In the genomic region with DNA sequence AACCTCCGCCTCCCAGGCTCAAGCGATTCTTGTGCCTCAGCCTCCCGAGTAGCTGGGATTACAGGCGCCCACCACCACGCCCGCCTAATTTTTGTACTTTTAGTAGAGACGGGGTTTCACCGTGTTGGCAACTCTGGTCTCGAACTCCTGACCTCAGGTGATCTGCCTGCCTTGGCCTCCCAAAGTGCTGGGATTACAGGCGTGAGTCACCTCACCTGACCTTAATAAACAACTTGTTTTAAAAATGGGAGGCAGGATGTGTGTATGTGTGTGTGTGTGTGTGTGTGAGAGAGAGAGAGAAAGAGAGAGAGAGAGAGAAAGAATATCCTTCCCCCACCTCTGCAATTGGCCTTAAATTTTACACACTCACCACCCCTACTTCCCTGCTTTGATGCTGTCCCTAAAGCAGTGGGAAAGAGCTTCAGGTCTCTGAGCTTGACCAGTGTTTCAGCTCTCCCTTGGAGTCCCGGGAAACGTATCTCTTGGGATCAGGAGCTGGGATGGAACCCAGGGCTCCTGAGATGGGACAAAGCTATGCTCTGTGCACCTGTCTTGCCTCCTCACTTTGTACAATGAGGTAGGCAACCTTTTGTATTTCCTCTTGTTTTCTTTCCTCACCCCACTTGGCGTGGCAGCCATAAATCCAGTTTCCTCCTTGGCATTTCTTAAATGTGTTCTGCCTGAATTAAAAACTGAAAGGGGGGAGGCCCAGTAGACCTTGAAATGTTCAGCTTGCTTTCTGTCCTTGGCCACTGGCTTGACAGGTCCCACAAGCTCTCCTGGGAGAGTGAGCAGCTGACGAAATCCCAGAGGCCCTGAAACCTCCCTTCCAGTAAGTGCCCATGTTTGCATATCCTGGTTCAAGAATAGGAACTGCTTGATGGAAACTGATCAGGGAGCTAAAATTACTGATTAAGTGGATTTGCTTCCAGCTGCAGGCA, we compare ENCODE assay signal across 8 cellular contexts. TPM values are rescaled to one million over a fixed set of nuclear protein-coding genes. Genes with fewer than 3 reads are reported as not detected.
DNase-seq lines count a peak whose midpoint lies in the region; ATAC-seq lines count a peak whose summit lies in the region.

No MANE protein-coding gene starts in this region.

- no peak overlapping the region for H2BK5ac ChIP-seq in mesenchymal stem cell (ENCODE audit: low read depth, low read length, poor library complexity, severe bottlenecking)

- H3K27me3 Mint-ChIP-seq in stimulated activated naive CD8-positive, alpha-beta T cell treated with anti-CD3 and anti-CD28 coated beads, Interleukin-15, Interleukin-2, amounts not matched to agents 100 ng/mL and 50 ng/mL, for 24 hours: no peaks in the 10 kb centered on the region
- no peaks in the 10 kb centered on the region for H3K27me3 Mint-ChIP-seq in activated T-helper 1 cell treated with anti-CD3 and anti-CD28 coated beads, Interleukin-12 subunit alpha, Interleukin-12 subunit beta, Interleukin-2, Interleukin-4 antibody, amounts not matched to agents 30 ng/mL and 10 ng/mL and 1 ng/mL, durations not matched to agents 14 hours and 24 hours and 36 hours (ENCODE audit: insufficient read depth)

- H3K36me3 Mint-ChIP-seq in stimulated activated naive CD8-positive, alpha-beta T cell treated with anti-CD3 and anti-CD28 coated beads, Interleukin-15, Interleukin-2, amounts not matched to agents 100 ng/mL and 50 ng/mL, for 24 hours (ENCODE audit: low read depth): peaks cover 22% of the 10 kb centered on the region
- peaks cover 41% of the 10 kb centered on the region for H3K36me3 Mint-ChIP-seq in activated T-helper 1 cell treated with anti-CD3 and anti-CD28 coated beads, Interleukin-12 subunit alpha, Interleukin-12 subunit beta, Interleukin-2, Interleukin-4 antibody, amounts not matched to agents 30 ng/mL and 10 ng/mL and 1 ng/mL, durations not matched to agents 14 hours and 24 hours and 36 hours (ENCODE audit: low read depth)

- peaks cover 59% of the 10 kb centered on the region for H3K4me1 Mint-ChIP-seq in stimulated activated naive CD8-positive, alpha-beta T cell treated with anti-CD3 and anti-CD28 coated beads, Interleukin-15, Interleukin-2, amounts not matched to agents 100 ng/mL and 50 ng/mL, for 24 hours (ENCODE audit: low read depth)
- H3K4me1 Mint-ChIP-seq in activated T-helper 1 cell treated with anti-CD3 and anti-CD28 coated beads, Interleukin-12 subunit alpha, Interleukin-12 subunit beta, Interleukin-2, Interleukin-4 antibody, amounts not matched to agents 30 ng/mL and 10 ng/mL and 1 ng/mL, durations not matched to agents 14 hours and 24 hours and 36 hours (ENCODE audit: low read depth): peaks cover 84% of the 10 kb centered on the region

- H3K9ac ChIP-seq in mesenchymal stem cell (ENCODE audit: low read length): no peak overlapping the region

- no peak overlapping the region for H2BK12ac ChIP-seq in mesenchymal stem cell (ENCODE audit: low read length in 2 of 2)

- no peaks in the 10 kb centered on the region for H3K27me3 ChIP-seq in mesenchymal stem cell (ENCODE audit: control insufficient read depth in 1 of 2, insufficient read depth in 1 of 2, low read length in 2 of 2)

- H2AFZ ChIP-seq in mesenchymal stem cell (ENCODE audit: low read depth, low read length): no peak overlapping the region

- peaks cover 0 to 21% of the 10 kb centered on the region in 2 experiments for H3K36me3 ChIP-seq in mesenchymal stem cell (ENCODE audit: control insufficient read depth in 1 of 2, insufficient read depth in 2 of 2, low read depth in 1 of 2, low read length in 2 of 2)

- H3K4ac ChIP-seq in mesenchymal stem cell (ENCODE audit: low read depth in 1 of 2, low read length in 2 of 2): no peak overlapping the region

- no peak overlapping the region for H3K23ac ChIP-seq in mesenchymal stem cell (ENCODE audit: low read length in 2 of 2)

- in situ Hi-C loops in G401 (cut with HindIII; ENCODE audit: low sequenced_read_pairs): no loop called here

- H3K14ac ChIP-seq in mesenchymal stem cell (ENCODE audit: low read length in 2 of 2): no peak overlapping the region

- H3K18ac ChIP-seq in mesenchymal stem cell (ENCODE audit: low read depth in 1 of 2, low read length in 2 of 2): no peak overlapping the region

- no peak overlapping the region for H4K8ac ChIP-seq in mesenchymal stem cell (ENCODE audit: low read length)

- H3K9me3 Mint-ChIP-seq in stimulated activated naive CD8-positive, alpha-beta T cell treated with anti-CD3 and anti-CD28 coated beads, Interleukin-15, Interleukin-2, amounts not matched to agents 100 ng/mL and 50 ng/mL, for 24 hours: no peaks in the 10 kb centered on the region
- H3K9me3 Mint-ChIP-seq in activated T-helper 1 cell treated with anti-CD3 and anti-CD28 coated beads, Interleukin-12 subunit alpha, Interleukin-12 subunit beta, Interleukin-2, Interleukin-4 antibody, amounts not matched to agents 30 ng/mL and 10 ng/mL and 1 ng/mL, durations not matched to agents 14 hours and 24 hours and 36 hours: no peaks in the 10 kb centered on the region

- no peak overlapping the region for H2AK5ac ChIP-seq in mesenchymal stem cell (ENCODE audit: low read length, severe bottlenecking)

- H3K27ac Mint-ChIP-seq in stimulated activated naive CD8-positive, alpha-beta T cell treated with anti-CD3 and anti-CD28 coated beads, Interleukin-15, Interleukin-2, amounts not matched to agents 100 ng/mL and 50 ng/mL, for 24 hours: peak overlapping the region; percentile 38
- peak overlapping the region; percentile 57 for H3K27ac Mint-ChIP-seq in activated T-helper 1 cell treated with anti-CD3 and anti-CD28 coated beads, Interleukin-12 subunit alpha, Interleukin-12 subunit beta, Interleukin-2, Interleukin-4 antibody, amounts not matched to agents 30 ng/mL and 10 ng/mL and 1 ng/mL, durations not matched to agents 14 hours and 24 hours and 36 hours

- no peak for DNase-seq in stimulated activated naive CD8-positive, alpha-beta T cell treated with anti-CD3 and anti-CD28 coated beads, Interleukin-15, Interleukin-2, amounts not matched to agents 100 U/mL and 50 U/mL, for 24 hours
- no peak for DNase-seq in activated T-helper 1 cell treated with anti-CD3 and anti-CD28 coated beads, Interleukin-12 subunit alpha, Interleukin-12 subunit beta, Interleukin-2, Interleukin-4 antibody, amounts not matched to agents 30 ng/mL and 10 ng/mL and 1 ng/mL, durations not matched to agents 14 hours and 24 hours and 36 hours (ENCODE audit: low spot score)
- DNase-seq in mesenchymal stem cell (no peak), G401 (ENCODE audit: low spot score) (no peak)
- no peak for DNase-seq in stimulated activated CD4-positive, alpha-beta T cell treated with anti-CD3 and anti-CD28 coated beads, Interleukin-2, amount 100 ng/mL, for 24 hours

- intact Hi-C loops in activated T-helper 1 cell treated with anti-CD3 and anti-CD28 coated beads, Interleukin-12 subunit alpha, Interleukin-12 subunit beta, Interleukin-2, Interleukin-4 antibody, amounts not matched to agents 30 ng/mL and 10 ng/mL and 1 ng/mL, durations not matched to agents 14 hours and 24 hours and 36 hours (cut with micrococcal nuclease): no loop called here

- H3K27ac ChIP-seq in mesenchymal stem cell (ENCODE audit: low read length, poor library complexity, severe bottlenecking): no peak overlapping the region

- no peak overlapping the region for H3K4me3 ChIP-seq in mesenchymal stem cell (ENCODE audit: insufficient read depth in 1 of 2, low read depth in 1 of 2, low read length in 2 of 2)

- peaks cover 1% of the 10 kb centered on the region for H3K79me1 ChIP-seq in mesenchymal stem cell (replicated peaks; ENCODE audit: low read length, poor library complexity, severe bottlenecking)

- 91% methylated on average over 14 of the region's 14 CpGs for WGBS in mesenchymal stem cell

- H3K4me1 ChIP-seq in mesenchymal stem cell (ENCODE audit: control insufficient read depth, insufficient read depth, low read depth, low read length): no peaks in the 10 kb centered on the region

- H3K4me3 Mint-ChIP-seq in stimulated activated naive CD8-positive, alpha-beta T cell treated with anti-CD3 and anti-CD28 coated beads, Interleukin-15, Interleukin-2, amounts not matched to agents 100 ng/mL and 50 ng/mL, for 24 hours: no peak overlapping the region
- peak overlapping the region; percentile 28 for H3K4me3 Mint-ChIP-seq in activated T-helper 1 cell treated with anti-CD3 and anti-CD28 coated beads, Interleukin-12 subunit alpha, Interleukin-12 subunit beta, Interleukin-2, Interleukin-4 antibody, amounts not matched to agents 30 ng/mL and 10 ng/mL and 1 ng/mL, durations not matched to agents 14 hours and 24 hours and 36 hours

- no peak overlapping the region for H2BK120ac ChIP-seq in mesenchymal stem cell (ENCODE audit: low read depth, low read length)

- no peak overlapping the region for H4K91ac ChIP-seq in mesenchymal stem cell (ENCODE audit: low read length)

- ATAC-seq in stimulated activated naive CD8-positive, alpha-beta T cell treated with anti-CD3 and anti-CD28 coated beads, Interleukin-15, Interleukin-2, amounts not matched to agents 100 U/mL and 50 U/mL, for 24 hours: no peak
- ATAC-seq in GM19351 (IDR thresholded peaks at IDR 0.05; ENCODE audit: unreplicated experiment) (no peak), HG02840 (IDR thresholded peaks at IDR 0.05; ENCODE audit: low FRiP score, unreplicated experiment) (no peak)

- no peak overlapping the region for H3K4me2 ChIP-seq in mesenchymal stem cell (ENCODE audit: low read length, poor library complexity, severe bottlenecking)

- peak overlapping the region; percentile 8 for H2BK15ac ChIP-seq in mesenchymal stem cell (ENCODE audit: low read depth, poor library complexity, severe bottlenecking)

- H3K9me3 ChIP-seq in mesenchymal stem cell (ENCODE audit: control insufficient read depth, low read length): no peaks in the 10 kb centered on the region

RNA-seq across cellular contexts. Expression of gene XBP1, which starts 17.8 kb away (rescaled TPM):
- total RNA-seq in activated T-helper 1 cell treated with anti-CD3 and anti-CD28 coated beads, Interleukin-12 subunit alpha, Interleukin-12 subunit beta, Interleukin-2, Interleukin-4 antibody, amounts not matched to agents 30 ng/mL and 10 ng/mL and 1 ng/mL, durations not matched to agents 14 hours and 24 hours and 36 hours: 177 and 181 TPM in 2 replicates
- 127 TPM for polyA plus RNA-seq in mesenchymal stem cell (2013, experiment 1 of 2)
- polyA plus RNA-seq in mesenchymal stem cell (2013, experiment 2 of 2): 129 TPM
- total RNA-seq in G401 (2014; rRNA removed; shearing (Covaris generic)): 107 and 124 TPM in 2 replicates

RNA-seq across cellular contexts. Expression of gene CCDC117, which starts 45.7 kb away (rescaled TPM):
- 46.4 and 52.8 TPM in 2 replicates for total RNA-seq in activated T-helper 1 cell treated with anti-CD3 and anti-CD28 coated beads, Interleukin-12 subunit alpha, Interleukin-12 subunit beta, Interleukin-2, Interleukin-4 antibody, amounts not matched to agents 30 ng/mL and 10 ng/mL and 1 ng/mL, durations not matched to agents 14 hours and 24 hours and 36 hours
- 14.2 TPM for polyA plus RNA-seq in mesenchymal stem cell (2013, experiment 1 of 2)
- 14.5 TPM for polyA plus RNA-seq in mesenchymal stem cell (2013, experiment 2 of 2)
- total RNA-seq in G401 (2014; rRNA removed; shearing (Covaris generic)): 46.4 and 49.5 TPM in 2 replicates
